ENCODE assay signal across 8 cellular contexts in the genomic region with DNA sequence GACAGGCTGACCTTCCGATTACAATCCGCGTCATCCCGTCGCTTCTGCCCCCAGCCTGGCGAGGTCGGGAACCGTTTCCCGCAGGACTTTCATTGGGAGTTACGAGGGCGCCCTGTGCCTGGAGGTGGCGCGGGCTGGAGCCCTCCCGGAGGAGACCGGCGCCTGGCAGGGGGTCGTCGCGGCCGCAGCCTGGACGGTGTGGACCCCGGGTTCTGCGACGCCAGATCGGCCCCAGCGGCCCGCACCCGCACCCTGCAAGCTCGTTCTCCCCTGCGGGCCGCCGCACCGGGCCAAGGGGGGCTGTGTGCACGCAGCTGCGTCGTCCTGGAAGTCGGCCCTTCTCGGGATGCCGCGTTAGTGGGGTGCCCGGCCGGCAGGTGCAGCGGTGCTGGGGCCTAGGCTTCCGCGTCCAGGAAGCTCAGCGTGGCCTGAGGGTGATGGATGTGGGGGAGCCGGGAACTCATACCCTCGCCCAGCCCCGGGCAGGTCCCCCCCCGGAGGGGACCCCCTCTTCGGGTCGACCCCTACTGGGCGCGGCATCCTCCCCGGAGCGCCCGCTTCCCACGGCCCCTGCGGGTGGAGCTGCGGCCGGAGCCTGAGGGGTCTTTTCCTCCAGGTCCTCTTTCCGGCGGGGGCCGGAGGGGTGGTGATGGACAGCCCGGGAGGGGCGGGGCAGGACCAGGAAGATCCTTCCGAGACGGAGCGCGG.
DNase-seq lines count a peak whose midpoint lies in the region; ATAC-seq and TF ChIP-seq lines count a peak whose summit lies in the region.

No MANE protein-coding gene starts in this region.

- H3K36me3 Mint-ChIP-seq in CD4-positive, alpha-beta T cell (ENCODE audit: low read depth) = peaks cover 21% of the 10 kb centered on the region
- peaks cover 15% of the 10 kb centered on the region for H3K36me3 Mint-ChIP-seq in activated naive CD8-positive, alpha-beta T cell treated with anti-CD3 and anti-CD28 coated beads, Interleukin-2, amount 10 ng/mL, durations not matched to agents 7 days and 5 days

- H3K4me3 ChIP-seq in HUES6 (ENCODE audit: low read depth, low read length) = peak overlapping the region; percentile 88
- peak overlapping the region; percentile 78 for H3K4me3 ChIP-seq in iPS-20b (ENCODE audit: low read length)

- H3K27ac ChIP-seq in CD4-positive, alpha-beta T cell (ENCODE audit: low read depth, low read length) = peak overlapping the region; percentile 86
- peak overlapping the region; percentile 65; the same call in 1 of the 2 replicates for H3K27ac ChIP-seq in HUES6 (ENCODE audit: low read depth, low read length)
- H3K27ac ChIP-seq in iPS-20b (ENCODE audit: low read length) = no peak overlapping the region

- POLR2A ChIA-PET in CD4-positive, alpha-beta T cell (lab: Charles Lee) = interaction anchor here (1.0 to 12.8 kb wide), 6 partner anchors 12 to 548 kb away, joined by 4 to 235 read pairs (median 6); partner anchors contain the start of gene HES6
- POLR2A ChIA-PET in activated naive CD8-positive, alpha-beta T cell treated with anti-CD3 and anti-CD28 coated beads, Interleukin-2, amount 10 ng/mL, durations not matched to agents 7 days and 5 days (lab: Charles Lee) = interaction anchor here (0.8 to 9.4 kb wide), 7 partner anchors 9 to 110 kb away, joined by 3 to 187 read pairs (median 3); no protein-coding TSS in a partner anchor

- peak in 3 of 10 experiments; percentile 33 to 41 (median 38) for DNase-seq in CD4-positive, alpha-beta T cell
- DNase-seq in activated naive CD8-positive, alpha-beta T cell treated with anti-CD3 and anti-CD28 coated beads, Interleukin-2, amount 10 ng/mL, durations not matched to agents 7 days and 5 days = no peak
- peak; percentile 36 for DNase-seq in stimulated activated CD4-positive, alpha-beta T cell treated with anti-CD3 and anti-CD28 coated beads, Interleukin-4, amount 100 ng/mL, for 24 hours
- no peak for DNase-seq in NCI-H446 (lab: John Stamatoyannopoulos, UW)
- DNase-seq in middle frontal gyrus (ENCODE audit: extremely low spot score, low spot score) = no peak

- peak overlapping the region; percentile 96 for H3K4me3 Mint-ChIP-seq in CD4-positive, alpha-beta T cell
- peak overlapping the region; percentile 79 for H3K4me3 Mint-ChIP-seq in activated naive CD8-positive, alpha-beta T cell treated with anti-CD3 and anti-CD28 coated beads, Interleukin-2, amount 10 ng/mL, durations not matched to agents 7 days and 5 days

- H3K9ac ChIP-seq in HUES6 (ENCODE audit: low read length) (peak overlapping the region; percentile 84), iPS-20b (ENCODE audit: low read depth, low read length) (peak overlapping the region; percentile 59; the same call in 1 of the 2 replicates)

- peak; percentile 2 for ATAC-seq in CD4-positive, alpha-beta T cell (ENCODE audit: poor library complexity)
- ATAC-seq in GM21381 (IDR thresholded peaks at IDR 0.05; ENCODE audit: unreplicated experiment) = peak; percentile 39
- ATAC-seq in activated naive CD8-positive, alpha-beta T cell treated with anti-CD3 and anti-CD28 coated beads, Interleukin-2, amount 10 ng/mL, durations not matched to agents 7 days and 5 days (ENCODE audit: low read depth) = peak; percentile 8

- H3K4me1 ChIP-seq in HUES6 (ENCODE audit: control insufficient read depth, insufficient read depth, low read length) = peaks cover 37% of the 10 kb centered on the region
- H3K4me1 ChIP-seq in iPS-20b (ENCODE audit: insufficient read depth, low read length) = peaks cover 24% of the 10 kb centered on the region

- H3K36me3 ChIP-seq in HUES6 (ENCODE audit: control insufficient read depth, insufficient read depth, low read length) = no peaks in the 10 kb centered on the region
- H3K36me3 ChIP-seq in iPS-20b (ENCODE audit: insufficient read depth, low read depth, low read length) = no peaks in the 10 kb centered on the region

- intact Hi-C loops in CD4-positive, alpha-beta T cell (cut with DNase I, micrococcal nuclease) = loop anchor here in 1 of 2 experiments (2.0 to 10.0 kb wide), 3 partner anchors 17 to 513 kb away; partner anchors contain the start of genes ILKAP and SCLY

- no peaks in the 10 kb centered on the region for H3K9me3 Mint-ChIP-seq in CD4-positive, alpha-beta T cell
- no peaks in the 10 kb centered on the region for H3K9me3 Mint-ChIP-seq in activated naive CD8-positive, alpha-beta T cell treated with anti-CD3 and anti-CD28 coated beads, Interleukin-2, amount 10 ng/mL, durations not matched to agents 7 days and 5 days

- H3K27me3 Mint-ChIP-seq in CD4-positive, alpha-beta T cell = no peaks in the 10 kb centered on the region
- H3K27me3 Mint-ChIP-seq in activated naive CD8-positive, alpha-beta T cell treated with anti-CD3 and anti-CD28 coated beads, Interleukin-2, amount 10 ng/mL, durations not matched to agents 7 days and 5 days = no peaks in the 10 kb centered on the region

- no peaks in the 10 kb centered on the region for H3K27me3 ChIP-seq in CD4-positive, alpha-beta T cell (ENCODE audit: control insufficient read depth, insufficient read depth, low read length)
- H3K27me3 ChIP-seq in HUES6 (ENCODE audit: control insufficient read depth, insufficient read depth, low read length) (peaks cover 10% of the 10 kb centered on the region; the same call in 1 of the 2 replicates), iPS-20b (ENCODE audit: insufficient read depth, low read length) (peaks cover 23% of the 10 kb centered on the region)

- peak overlapping the region; percentile 98 for H3K27ac Mint-ChIP-seq in CD4-positive, alpha-beta T cell
- H3K27ac Mint-ChIP-seq in activated naive CD8-positive, alpha-beta T cell treated with anti-CD3 and anti-CD28 coated beads, Interleukin-2, amount 10 ng/mL, durations not matched to agents 7 days and 5 days = peak overlapping the region; percentile 70

- H3K9me3 ChIP-seq in CD4-positive, alpha-beta T cell (ENCODE audit: control insufficient read depth, low read length) = no peaks in the 10 kb centered on the region
- H3K9me3 ChIP-seq in HUES6 (ENCODE audit: control insufficient read depth, insufficient read depth, low read depth, low read length) = peaks cover under 1% of the 10 kb centered on the region; the same call in 1 of the 2 replicates
- no peaks in the 10 kb centered on the region for H3K9me3 ChIP-seq in iPS-20b (ENCODE audit: insufficient read depth, low read depth, low read length)

- CTCF ChIA-PET in CD4-positive, alpha-beta T cell (lab: Charles Lee) = interaction anchor here (2.4 to 15.5 kb wide), 3 partner anchors 18 to 54 kb away, joined by 4 to 254 read pairs (median 20); no protein-coding TSS in a partner anchor

- no peak for TF ChIP-seq CTCF in CD4-positive, alpha-beta T cell (IDR thresholded peaks at IDR 0.05)

- H3K4me1 Mint-ChIP-seq in CD4-positive, alpha-beta T cell (ENCODE audit: low read depth) = peaks cover 74% of the 10 kb centered on the region
- peaks cover 56% of the 10 kb centered on the region for H3K4me1 Mint-ChIP-seq in activated naive CD8-positive, alpha-beta T cell treated with anti-CD3 and anti-CD28 coated beads, Interleukin-2, amount 10 ng/mL, durations not matched to agents 7 days and 5 days
